In the genomic region with DNA sequence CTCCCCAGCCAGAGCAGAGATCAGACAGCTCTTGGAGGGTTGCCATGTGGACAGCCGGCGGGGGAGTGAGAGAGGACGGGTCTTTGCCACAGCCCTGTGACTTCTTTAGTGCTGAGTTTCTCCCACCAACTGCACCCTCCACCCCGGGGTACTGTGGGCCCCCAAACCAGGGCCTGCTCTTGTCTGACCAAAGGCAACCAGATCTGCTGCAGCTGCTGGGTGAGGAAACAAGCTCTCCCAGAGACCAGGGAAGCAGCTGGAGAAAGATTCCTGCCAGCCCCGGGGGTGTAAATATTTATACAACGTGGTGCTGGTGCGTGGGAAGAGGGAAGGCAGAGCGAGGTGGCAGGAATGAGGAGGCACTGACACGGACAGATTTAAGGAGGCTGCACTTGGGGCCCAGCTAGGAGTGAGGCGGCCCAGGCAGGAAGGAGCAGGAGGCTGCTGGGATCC, we compare ENCODE assay signal across 8 cellular contexts. TPM values are rescaled to one million over a fixed set of nuclear protein-coding genes. Genes with fewer than 3 reads are reported as not detected.
A peak's percentile ranks its signal among the peaks of the same experiment; 100 is the strongest.
DNase-seq lines count a peak whose midpoint lies in the region; ATAC-seq and TF ChIP-seq lines count a peak whose summit lies in the region.

No MANE protein-coding gene starts in this region.

- H3K4me3 Mint-ChIP-seq in T-cell, result peak overlapping the region in 1 of 3 donors; percentile 60

- CTCF ChIA-PET in T-cell (lab: Charles Lee), result interaction anchor here in 1 of 2 donors (0.9 kb wide), 1 partner anchor 9 kb away, joined by 3 read pairs; no protein-coding TSS in a partner anchor

- POLR2A ChIA-PET in T-cell (lab: Charles Lee), result interaction anchor here in 1 of 2 donors (0.6 to 1.0 kb wide), 2 partner anchors 7 to 857 kb away, joined by 4 to 6 read pairs; no protein-coding TSS in a partner anchor

- H3K4me1 Mint-ChIP-seq in T-cell, result peaks cover 38 to 52% (median 45%) of the 10 kb centered on the region in 3 donors

- H3K9me3 Mint-ChIP-seq in T-cell, result peaks cover 0 to 2% (median 0%) of the 10 kb centered on the region in 3 donors

- H3K4me3 ChIP-seq in foreskin fibroblast (ENCODE audit: low read depth in 1 of 2, low read length in 2 of 2), result no peak overlapping the region
- no peak overlapping the region for H3K4me3 ChIP-seq in prostate gland

- H3K9me3 ChIP-seq in prostate gland, result no peaks in the 10 kb centered on the region

- DNase-seq in SIG-M5 treated with dmso at 0.1 percent for 504 hours (lab: John Stamatoyannopoulos, UW; ENCODE audit: unreplicated experiment), result peak; percentile 33
- no peak for DNase-seq in SIG-M5 (lab: John Stamatoyannopoulos, UW)
- DNase-seq in T-cell, result no peak
- DNase-seq in foreskin fibroblast, result peak; percentile 86
- DNase-seq in prostate gland (ENCODE audit: low spot score), result peak; percentile 41
- DNase-seq in DMS114 treated with DMSO at 0.1 percent for 48 hours (lab: John Stamatoyannopoulos, UW; ENCODE audit: unreplicated experiment), result no peak
- DNase-seq in activated CD4-positive, alpha-beta T cell treated with anti-CD3 and anti-CD28 coated beads for 4 hours, result no peak

- ATAC-seq in T-cell (replicated peaks in 1 of 4), result peak; percentile 77 to 88 (median 82)
- ATAC-seq in HG03342 (IDR thresholded peaks at IDR 0.05; ENCODE audit: unreplicated experiment), result no peak

- no peaks in the 10 kb centered on the region for H3K27me3 Mint-ChIP-seq in T-cell

- TF ChIP-seq POLR2A in prostate gland (IDR thresholded peaks at IDR 0.05), result no peak

- WGBS in prostate gland, result 17% methylated on average over 10 of the region's 10 CpGs

- no peak for TF ChIP-seq CTCF in foreskin fibroblast (IDR thresholded peaks at IDR 0.05; ENCODE audit: low read depth, low read length)
- no peak for TF ChIP-seq CTCF in prostate gland (IDR thresholded peaks at IDR 0.05)

- peak overlapping the region; percentile 58 to 75 for H3K27ac Mint-ChIP-seq in T-cell

- H3K4me1 ChIP-seq in prostate gland (replicated peaks), result no peaks in the 10 kb centered on the region

- intact Hi-C loops in prostate gland (cut with DNase I), result no loop called here

- H3K27me3 ChIP-seq in prostate gland (replicated peaks; ENCODE audit: insufficient read depth), result no peaks in the 10 kb centered on the region

- no peaks in the 10 kb centered on the region for H3K36me3 ChIP-seq in prostate gland

- peaks cover 2% of the 10 kb centered on the region for H3K36me3 Mint-ChIP-seq in T-cell

- H3K27ac ChIP-seq in prostate gland, result peak overlapping the region; percentile 60 to 77

RNA-seq across cellular contexts. Expression of a gene that starts 14.3 kb away (rescaled TPM):
- 100 to 1,000 TPM; 123 to 253 (median 233) TPM for total RNA-seq in T-cell
- total RNA-seq in prostate gland, result 100 to 1,000 TPM; 359 to 556 TPM

Comparison
In these comparisons a context has a peak if more than half of its experiments do, and no peak if none do; other contexts are left out.
1. DNase-seq: peak in SIG-M5 treated with dmso at 0.1 percent for 504 hours (single experiment), foreskin fibroblast (2 of 2) and prostate gland (single experiment); none in SIG-M5 (single experiment), T-cell (0 of 34), DMS114 treated with DMSO at 0.1 percent for 48 hours (single experiment) and activated CD4-positive, alpha-beta T cell treated with anti-CD3 and anti-CD28 coated beads for 4 hours (0 of 2).